In the genomic region with DNA sequence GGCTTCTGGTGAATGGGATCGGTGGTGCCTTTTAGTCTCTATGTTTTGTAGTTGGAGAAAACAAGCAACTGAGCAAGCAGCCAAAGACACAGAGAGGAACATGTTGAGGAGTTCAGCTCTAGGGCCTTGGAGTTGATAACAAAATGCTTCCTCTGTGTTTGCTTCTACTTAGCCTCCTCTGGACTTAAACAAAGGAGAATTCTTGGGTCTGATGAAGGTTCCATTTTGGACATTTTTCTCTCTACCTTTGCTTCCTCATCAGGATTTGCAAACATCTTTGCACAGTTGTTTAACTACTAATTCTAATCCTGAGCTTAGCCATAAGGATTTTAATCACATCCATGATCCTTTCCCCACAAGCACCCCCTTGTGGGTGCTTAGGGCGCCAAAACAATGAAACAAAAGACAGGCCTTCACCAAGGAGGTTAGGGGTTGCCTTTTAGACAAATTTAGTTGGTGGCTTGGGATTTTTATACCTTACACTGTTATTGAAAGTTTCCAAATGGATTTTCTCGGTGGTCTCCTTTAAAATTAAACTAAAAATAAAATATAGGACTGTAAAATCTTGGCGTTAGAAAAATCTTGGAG, we compare ENCODE assay signal across 12 cellular contexts.
DNase-seq lines count a peak whose midpoint lies in the region; ATAC-seq, FAIRE-seq and TF ChIP-seq lines count a peak whose summit lies in the region.
"Had no signal": no experiment of that assay in that cellular context is flagged by ENCODE, and none has a peak within 500 bp of the region (broad histone marks: within the 10 kb centered on the region; RNA-seq: fewer than 3 reads in every experiment).

No MANE protein-coding gene starts in this region.

- intact Hi-C loops in kidney (cut with DNase I): no loop called here

- in situ Hi-C loops in GM13977 (cut with MboI; ENCODE audit: low pct_unique_long_range_greater_than_20kb, low sequenced_read_pairs, unreplicated experiment): no loop called here

- TF ChIP-seq CTCF in AG09319 (IDR thresholded peaks at IDR 0.05; ENCODE audit: low read depth, low read length) (peak; percentile 22), GM12875 (IDR thresholded peaks at IDR 0.05; ENCODE audit: borderline replicate concordance, insufficient read depth, low read depth, low read length) (peak; percentile 15; the same call in 1 of the 2 replicates), RWPE2 (IDR thresholded peaks at IDR 0.05; ENCODE audit: poor library complexity, severe bottlenecking) (peak; percentile 39), foreskin keratinocyte (conservative IDR thresholded peaks at IDR 0.05) (peak; percentile 33), GM13977 (IDR thresholded peaks at IDR 0.05; ENCODE audit: extremely low read depth, insufficient read depth, missing control alignments) (no peak), kidney (IDR thresholded peaks at IDR 0.05; ENCODE audit: borderline replicate concordance, extremely low read depth, insufficient read depth) (no peak)

- no peak overlapping the region for H3K27ac ChIP-seq in RWPE2 (ENCODE audit: poor library complexity, severe bottlenecking)
- H3K27ac ChIP-seq in foreskin keratinocyte: no peak overlapping the region
- no peak overlapping the region for H3K27ac ChIP-seq in kidney (ENCODE audit: low read depth in 2 of 2, low read length in 2 of 2)
- H3K27ac ChIP-seq: PC-9, uterus had no signal

- H3K4me3 ChIP-seq in GM12875 (ENCODE audit: low read depth, low read length) (no peak overlapping the region), RWPE2 (ENCODE audit: severe bottlenecking) (no peak overlapping the region), kidney (ENCODE audit: low read length in 2 of 2) (no peak overlapping the region)
- H3K4me3 ChIP-seq: PC-9, uterus had no signal

- no peak for ATAC-seq in RWPE2 (ENCODE audit: low read depth)
- ATAC-seq in foreskin keratinocyte: no peak

- H3K4me1 ChIP-seq in RWPE2 (ENCODE audit: insufficient read depth, poor library complexity, severe bottlenecking) (no peaks in the 10 kb centered on the region), foreskin keratinocyte (no peaks in the 10 kb centered on the region), kidney (ENCODE audit: control insufficient read depth in 1 of 2, insufficient read depth in 1 of 2, low read depth in 1 of 2, low read length in 2 of 2) (no peaks in the 10 kb centered on the region)
- H3K4me1 ChIP-seq: uterus had no signal

- H3K36me3 ChIP-seq in RWPE2 (ENCODE audit: low read depth) (no peaks in the 10 kb centered on the region), kidney (ENCODE audit: control insufficient read depth in 1 of 2, insufficient read depth in 2 of 2, low read length in 2 of 2) (no peaks in the 10 kb centered on the region)
- H3K36me3 ChIP-seq: uterus had no signal

- no peak overlapping the region for H3K9ac ChIP-seq in kidney (ENCODE audit: low read length in 2 of 2)

- no peak for FAIRE-seq in kidney (lab: Jason Lieb, UNC)

- H3K27me3 ChIP-seq in RWPE2 (ENCODE audit: insufficient read depth, poor library complexity, severe bottlenecking) (no peaks in the 10 kb centered on the region), foreskin keratinocyte (peaks cover 18% of the 10 kb centered on the region)
- H3K27me3 ChIP-seq: uterus had no signal

- DNase-seq in AG09319 (ENCODE audit: extremely low read depth, low read depth) (no peak), RWPE2 (ENCODE audit: low spot score) (no peak), foreskin keratinocyte (no peak), GM13977 (ENCODE audit: low spot score) (no peak), NCI-H510A treated with DMSO at 0.1 percent for 48 hours (lab: John Stamatoyannopoulos, UW) (no peak), kidney (no peak), epidermal melanocyte (ENCODE audit: insufficient read length, low spot score) (no peak)
- DNase-seq: activated T-cell treated with anti-CD3 and anti-CD28 coated beads, Interleukin-2, amount 50 U/mL, for 1 hour; NCI-H1436; PC-9; uterus had no signal

- H3K9me3 ChIP-seq in RWPE2 (ENCODE audit: severe bottlenecking) (no peaks in the 10 kb centered on the region), kidney (ENCODE audit: control insufficient read depth in 1 of 2, low read length in 2 of 2) (no peaks in the 10 kb centered on the region)
- H3K9me3 ChIP-seq: uterus had no signal

Comparison
In these comparisons a context has a peak if more than half of its experiments do, and no peak if none do; other contexts are left out.
1. CTCF ChIP-seq: peak in AG09319 (single experiment), GM12875 (single experiment), RWPE2 (single experiment) and foreskin keratinocyte (single experiment); none in GM13977 (single experiment) and kidney (single experiment).